ENCODE assay signal across 14 cellular contexts in genomic region chr2:53632714-53633113, GRCh38.
DNase-seq lines count a peak whose midpoint lies in the region; ATAC-seq and TF ChIP-seq lines count a peak whose summit lies in the region.
"Had no signal": no experiment of that assay in that cellular context is flagged by ENCODE, and none has a peak within 500 bp of the region (broad histone marks: within the 10 kb centered on the region; RNA-seq: fewer than 3 reads in every experiment).

No MANE protein-coding gene starts in this region.

- no peaks in the 10 kb centered on the region for H3K27me3 Mint-ChIP-seq in CD4-positive, alpha-beta memory T cell

- H3K4me3 Mint-ChIP-seq in stimulated activated effector memory CD8-positive, alpha-beta T cell treated with anti-CD3 and anti-CD28 coated beads, Interleukin-12 subunit alpha, Interleukin-12 subunit beta, amount 100 ng/mL, for 72 hours = peak overlapping the region; percentile 5
- H3K4me3 Mint-ChIP-seq in CD4-positive, alpha-beta memory T cell = peak overlapping the region in 1 of 8 donors; percentile 50
- H3K4me3 Mint-ChIP-seq: naive thymus-derived CD4-positive, alpha-beta T cell had no signal

- no peak for TF ChIP-seq CTCF in esophagus muscularis mucosa (IDR thresholded peaks at IDR 0.05)
- TF ChIP-seq CTCF in suprapubic skin (IDR thresholded peaks at IDR 0.05) = no peak

- H3K27ac Mint-ChIP-seq in stimulated activated effector memory CD8-positive, alpha-beta T cell treated with anti-CD3 and anti-CD28 coated beads, Interleukin-12 subunit alpha, Interleukin-12 subunit beta, amount 100 ng/mL, for 72 hours = no peak overlapping the region
- H3K27ac Mint-ChIP-seq in CD4-positive, alpha-beta memory T cell = no peak overlapping the region
- H3K27ac Mint-ChIP-seq: naive thymus-derived CD4-positive, alpha-beta T cell had no signal

- TF ChIP-seq EP300 in esophagus muscularis mucosa (IDR thresholded peaks at IDR 0.05) = no peak
- no peak for TF ChIP-seq EP300 in suprapubic skin (IDR thresholded peaks at IDR 0.05)

- no peaks in the 10 kb centered on the region for H3K36me3 ChIP-seq in esophagus muscularis mucosa
- H3K36me3 ChIP-seq in suprapubic skin = no peaks in the 10 kb centered on the region
- H3K36me3 ChIP-seq in CD4-positive, alpha-beta memory T cell (ENCODE audit: insufficient read depth, low read length) = no peaks in the 10 kb centered on the region
- H3K36me3 ChIP-seq: spleen, upper lobe of left lung had no signal

- H3K4me1 ChIP-seq in esophagus muscularis mucosa (no peaks in the 10 kb centered on the region), suprapubic skin (no peaks in the 10 kb centered on the region)
- no peaks in the 10 kb centered on the region for H3K4me1 ChIP-seq in CD4-positive, alpha-beta memory T cell (ENCODE audit: insufficient read depth, low read length)
- H3K4me1 ChIP-seq: foreskin keratinocyte, spleen, upper lobe of left lung had no signal

- intact Hi-C loops in esophagus muscularis mucosa (cut with DNase I) = no loop called here
- intact Hi-C loops in CD4-positive, alpha-beta memory T cell (cut with micrococcal nuclease) = no loop called here

- CTCF ChIA-PET in CD4-positive, alpha-beta memory T cell (lab: Charles Lee; ENCODE audit: partially characterized antibody) = no interaction called here

- H3K9me3 Mint-ChIP-seq in stimulated activated effector memory CD8-positive, alpha-beta T cell treated with anti-CD3 and anti-CD28 coated beads, Interleukin-12 subunit alpha, Interleukin-12 subunit beta, amount 100 ng/mL, for 72 hours = no peaks in the 10 kb centered on the region
- no peaks in the 10 kb centered on the region for H3K9me3 Mint-ChIP-seq in CD4-positive, alpha-beta memory T cell

- H3K36me3 Mint-ChIP-seq in stimulated activated effector memory CD8-positive, alpha-beta T cell treated with anti-CD3 and anti-CD28 coated beads, Interleukin-12 subunit alpha, Interleukin-12 subunit beta, amount 100 ng/mL, for 72 hours = no peaks in the 10 kb centered on the region
- no peaks in the 10 kb centered on the region for H3K36me3 Mint-ChIP-seq in CD4-positive, alpha-beta memory T cell
- H3K36me3 Mint-ChIP-seq: naive thymus-derived CD4-positive, alpha-beta T cell had no signal

- POLR2A ChIA-PET in CD4-positive, alpha-beta memory T cell (lab: Charles Lee; ENCODE audit: partially characterized antibody) = no interaction called here

- DNase-seq in NCI-H1694 (lab: John Stamatoyannopoulos, UW) = peak; percentile 7
- DNase-seq in NCI-H1694 treated with DMSO at 0.1 percent for 48 hours (lab: John Stamatoyannopoulos, UW) = no peak
- DNase-seq in SHP77 (lab: John Stamatoyannopoulos, UW) = peak; percentile 90 to 92
- DNase-seq in esophagus muscularis mucosa (ENCODE audit: extremely low spot score) = peak; percentile 29
- DNase-seq in stimulated activated effector memory CD8-positive, alpha-beta T cell treated with anti-CD3 and anti-CD28 coated beads, Interleukin-12 subunit alpha, Interleukin-12 subunit beta, amount 100 ng/mL, for 72 hours (ENCODE audit: low spot score in 2 of 2) = no peak
- no peak for DNase-seq in suprapubic skin (ENCODE audit: low spot score in 2 of 2)
- DNase-seq in CD4-positive, alpha-beta memory T cell = no peak
- DNase-seq: activated CD4-positive, alpha-beta T cell treated with anti-CD3 and anti-CD28 coated beads, Interleukin-2, amount 50 U/mL, for 48 hours; naive thymus-derived CD4-positive, alpha-beta T cell; NCI-H1930; spleen; upper lobe of left lung had no signal

- 47% methylated on average over 1 of the region's 1 CpG for WGBS in esophagus muscularis mucosa
- 58% methylated on average over 1 of the region's 1 CpG for WGBS in suprapubic skin

- no peaks in the 10 kb centered on the region for H3K27me3 ChIP-seq in esophagus muscularis mucosa
- H3K27me3 ChIP-seq in suprapubic skin = no peaks in the 10 kb centered on the region
- no peaks in the 10 kb centered on the region for H3K27me3 ChIP-seq in CD4-positive, alpha-beta memory T cell (ENCODE audit: insufficient read depth, low read length)
- H3K27me3 ChIP-seq: foreskin keratinocyte, spleen, upper lobe of left lung had no signal

- TF ChIP-seq POLR2A in esophagus muscularis mucosa (IDR thresholded peaks at IDR 0.05; ENCODE audit: low read depth) (no peak), suprapubic skin (IDR thresholded peaks at IDR 0.05) (no peak)

- H3K9me3 ChIP-seq in esophagus muscularis mucosa (no peaks in the 10 kb centered on the region), suprapubic skin (no peaks in the 10 kb centered on the region)
- H3K9me3 ChIP-seq in CD4-positive, alpha-beta memory T cell (ENCODE audit: control insufficient read depth in 1 of 2, low read length in 2 of 2) = no peaks in the 10 kb centered on the region
- H3K9me3 ChIP-seq: spleen, upper lobe of left lung had no signal

- H3K4me3 ChIP-seq in esophagus muscularis mucosa (no peak overlapping the region), suprapubic skin (no peak overlapping the region)
- no peak overlapping the region for H3K4me3 ChIP-seq in CD4-positive, alpha-beta memory T cell (ENCODE audit: low read length in 2 of 2)
- H3K4me3 ChIP-seq: spleen, upper lobe of left lung had no signal

- ATAC-seq in stimulated activated effector memory CD8-positive, alpha-beta T cell treated with anti-CD3 and anti-CD28 coated beads, Interleukin-12 subunit alpha, Interleukin-12 subunit beta, amount 100 ng/mL, for 72 hours = no peak
- ATAC-seq in GM18861 (IDR thresholded peaks at IDR 0.05; ENCODE audit: unreplicated experiment) = no peak
- ATAC-seq: naive thymus-derived CD4-positive, alpha-beta T cell had no signal

- H3K4me1 Mint-ChIP-seq in stimulated activated effector memory CD8-positive, alpha-beta T cell treated with anti-CD3 and anti-CD28 coated beads, Interleukin-12 subunit alpha, Interleukin-12 subunit beta, amount 100 ng/mL, for 72 hours = peaks cover 20% of the 10 kb centered on the region
- peaks cover 0 to 1% (median 0%) of the 10 kb centered on the region in 4 donors for H3K4me1 Mint-ChIP-seq in CD4-positive, alpha-beta memory T cell

- no peak overlapping the region for H3K27ac ChIP-seq in esophagus muscularis mucosa (replicated peaks in 1 of 4)
- H3K27ac ChIP-seq in suprapubic skin = no peak overlapping the region
- no peak overlapping the region for H3K27ac ChIP-seq in CD4-positive, alpha-beta memory T cell (ENCODE audit: low read depth, low read length)
- H3K27ac ChIP-seq: foreskin keratinocyte, spleen, upper lobe of left lung had no signal

Comparison
In these comparisons a context has a peak if more than half of its experiments do, and no peak if none do; other contexts are left out.
1. DNase-seq: peak in NCI-H1694 (single experiment), SHP77 (2 of 2) and esophagus muscularis mucosa (single experiment); none in NCI-H1694 treated with DMSO at 0.1 percent for 48 hours (single experiment), stimulated activated effector memory CD8-positive, alpha-beta T cell treated with anti-CD3 and anti-CD28 coated beads, Interleukin-12 subunit alpha, Interleukin-12 subunit beta, amount 100 ng/mL, for 72 hours (0 of 2), suprapubic skin (0 of 2) and CD4-positive, alpha-beta memory T cell (0 of 5).